Comparison of ENCODE assay signal across 9 cellular contexts in genomic region chr17:76261421-76262215, GRCh38. TPM values are rescaled to one million over a fixed set of nuclear protein-coding genes. Genes with fewer than 3 reads are reported as not detected.
DNase-seq lines count a peak whose midpoint lies in the region; TF ChIP-seq lines count a peak whose summit lies in the region.
"Had no signal": no experiment of that assay in that cellular context is flagged by ENCODE, and none has a peak within 500 bp of the region (broad histone marks: within the 10 kb centered on the region; RNA-seq: fewer than 3 reads in every experiment).

No MANE protein-coding gene starts in this region.

- H3K9me2 ChIP-seq in DOHH2 (replicated peaks; ENCODE audit: control insufficient read depth, low read length) = no peaks in the 10 kb centered on the region

- H3K27ac ChIP-seq in DOHH2 (ENCODE audit: low read depth, low read length) (peak overlapping the region; percentile 77), dorsolateral prefrontal cortex (peak overlapping the region in 39 of 59 donors; percentile 8 to 79 (median 44)), osteoblast (ENCODE audit: low read depth, low read length) (peak overlapping the region; percentile 56)

- H3K4me1 ChIP-seq in DOHH2 (ENCODE audit: control insufficient read depth, low read length) (peaks cover 66% of the 10 kb centered on the region), osteoblast (ENCODE audit: insufficient read depth, low read length) (peaks cover 24% of the 10 kb centered on the region)

- H3K27me3 ChIP-seq in DOHH2 (ENCODE audit: control insufficient read depth, low read length) (no peaks in the 10 kb centered on the region), dorsolateral prefrontal cortex (no peaks in the 10 kb centered on the region), osteoblast (ENCODE audit: insufficient read depth, low read length) (no peaks in the 10 kb centered on the region)

- peak overlapping the region; percentile 73 for H3K4me2 ChIP-seq in DOHH2 (ENCODE audit: low read length)
- peak overlapping the region; percentile 8 for H3K4me2 ChIP-seq in osteoblast (ENCODE audit: insufficient read depth, low read length)

- peak; percentile 30 for TF ChIP-seq CTCF in DOHH2 (IDR thresholded peaks at IDR 0.05; ENCODE audit: low read depth, low read length, poor library complexity, severe bottlenecking)
- TF ChIP-seq CTCF in dorsolateral prefrontal cortex (IDR thresholded peaks at IDR 0.05 in 54 of 56, conservative IDR thresholded peaks at IDR 0.05 in 2 of 56; ENCODE audit: low read depth in 1 of 56, partially characterized antibody in 56 of 56) = no peak
- TF ChIP-seq CTCF in osteoblast (IDR thresholded peaks at IDR 0.05; ENCODE audit: extremely low read depth, low read depth, low read length) = no peak

- H3K4me3 ChIP-seq in DOHH2 (ENCODE audit: low read length) = peak overlapping the region; percentile 68
- peak overlapping the region in 9 of 59 donors; percentile 1 to 24 (median 9) for H3K4me3 ChIP-seq in dorsolateral prefrontal cortex
- no peak overlapping the region for H3K4me3 ChIP-seq in osteoblast (ENCODE audit: insufficient read depth, low read length)

- peaks cover 11% of the 10 kb centered on the region for H3K79me2 ChIP-seq in DOHH2 (ENCODE audit: control insufficient read depth, low read length)
- H3K79me2 ChIP-seq in osteoblast (ENCODE audit: insufficient read depth, low read length) = peaks cover 13% of the 10 kb centered on the region

- intact Hi-C loops in dorsolateral prefrontal cortex (cut with DNase I) = loop anchor here in 1 of 2 donors (5.0 kb wide), 1 partner anchor 79 kb away; no protein-coding TSS in a partner anchor

- no peaks in the 10 kb centered on the region for H4K20me1 ChIP-seq in DOHH2 (ENCODE audit: control insufficient read depth, insufficient read depth, low read depth, low read length)
- no peaks in the 10 kb centered on the region for H4K20me1 ChIP-seq in osteoblast (ENCODE audit: insufficient read depth, low read length)

- H3K36me3 ChIP-seq in DOHH2 (ENCODE audit: control insufficient read depth, low read length) (peaks cover 11% of the 10 kb centered on the region), osteoblast (ENCODE audit: insufficient read depth, low read length) (no peaks in the 10 kb centered on the region)

- H3F3A ChIP-seq in DOHH2 (ENCODE audit: control insufficient read depth, insufficient read depth) = peaks cover 27% of the 10 kb centered on the region

- H3K9me3 ChIP-seq in DOHH2 (ENCODE audit: control insufficient read depth, insufficient read depth, low read length) (no peaks in the 10 kb centered on the region), osteoblast (ENCODE audit: low read depth, low read length) (no peaks in the 10 kb centered on the region)

- DNase-seq in M059J (ENCODE audit: low read depth) (peak; percentile 67), dorsolateral prefrontal cortex (no peak), osteoblast (ENCODE audit: insufficient read length, low spot score, missing footprints) (peak; percentile 98), putamen (ENCODE audit: low spot score) (no peak), NCI-H1417 treated with DMSO at 0.1 percent for 48 hours (lab: John Stamatoyannopoulos, UW) (no peak), NCI-H748 treated with DMSO at 0.1 percent for 48 hours (lab: John Stamatoyannopoulos, UW) (no peak), NCI-H2227 (lab: John Stamatoyannopoulos, UW; ENCODE audit: unreplicated experiment) (no peak)
- DNase-seq: activated CD8-positive, alpha-beta memory T cell treated with anti-CD3 and anti-CD28 coated beads, Interleukin-2, amount 50 U/mL, for 4 hours had no signal

- peak overlapping the region; percentile 53 for H2AFZ ChIP-seq in osteoblast (ENCODE audit: low read length)

RNA-seq across cellular contexts. Expression of gene UBALD2, which starts 3.5 kb away (rescaled TPM):
- 11.8 and 25.6 TPM in 2 replicates for total RNA-seq in M059J (2014; rRNA removed; shearing (Covaris generic))
- 10 to 100 TPM; 23.4 to 76.2 (median 37.1) TPM for total RNA-seq in dorsolateral prefrontal cortex
- 3.8 and 5.1 TPM in 2 replicates for total RNA-seq in osteoblast

RNA-seq across cellular contexts. Expression of gene RNF157, which starts 21.3 kb away (rescaled TPM):
- 4.1 and 6.7 TPM in 2 replicates for total RNA-seq in M059J (2014; rRNA removed; shearing (Covaris generic))
- 100 to 1,000 TPM in 116 of 120 experiments, 10 to 100 TPM in 4; 66.1 to 191 (median 137) TPM for total RNA-seq in dorsolateral prefrontal cortex
- 0.29 and 0.36 TPM in 2 replicates for total RNA-seq in osteoblast

RNA-seq across cellular contexts. Expression of gene QRICH2, which starts 46.5 kb away (rescaled TPM):
- 1.7 and 1.9 TPM in 2 replicates for total RNA-seq in M059J (2014; rRNA removed; shearing (Covaris generic))
- total RNA-seq in dorsolateral prefrontal cortex (10 to 100 TPM in 81 of 120 experiments, 1 to 10 TPM in 39; 4.3 to 28.6 (median 11.3) TPM), osteoblast (2.9 and 3.6 TPM in 2 replicates)

Comparison
In these comparisons a context has a peak if more than half of its experiments do, and no peak if none do; other contexts are left out.
1. DNase-seq: peak in M059J (single experiment) and osteoblast (single experiment); none in dorsolateral prefrontal cortex (0 of 10), putamen (single experiment), NCI-H1417 treated with DMSO at 0.1 percent for 48 hours (single experiment), NCI-H748 treated with DMSO at 0.1 percent for 48 hours (single experiment) and NCI-H2227 (single experiment).
2. Peak in every context shown above with its lines, with median percentiles within 50 percentile points of each other: H3K27ac ChIP-seq.